7 cellular contexts compared by ENCODE assay signal in the genomic region with DNA sequence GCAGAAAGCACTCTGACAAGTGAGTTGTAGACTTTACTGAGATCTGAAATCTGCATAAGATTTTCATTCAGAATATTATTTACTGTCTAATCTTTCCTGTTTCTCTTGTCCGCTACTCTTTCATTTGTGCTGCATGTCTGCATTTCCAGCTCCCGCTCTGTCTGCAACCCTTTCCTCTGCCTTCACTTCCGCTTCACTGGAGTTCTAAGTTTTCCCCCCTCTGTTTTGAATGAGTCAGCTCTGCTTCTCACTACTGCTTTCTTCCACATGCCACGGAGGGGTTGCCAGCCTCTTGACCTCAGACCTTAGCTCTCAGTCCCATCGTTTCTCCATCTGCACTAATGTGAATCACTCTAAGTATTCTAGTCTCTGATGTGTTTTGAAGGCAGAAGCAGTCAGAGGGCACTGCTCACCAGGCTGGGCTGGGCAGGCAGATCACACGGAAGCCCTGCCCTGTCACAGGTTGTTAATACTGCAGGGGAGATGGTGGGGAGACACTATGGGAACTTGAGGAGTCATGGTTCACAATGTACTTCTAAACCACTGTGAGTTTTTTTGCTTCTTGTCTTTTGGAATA. TPM values are rescaled to one million over a fixed set of nuclear protein-coding genes. Genes with fewer than 3 reads are reported as not detected.
"Had no signal": no experiment of that assay in that cellular context is flagged by ENCODE, and none has a peak within 500 bp of the region (broad histone marks: within the 10 kb centered on the region; RNA-seq: fewer than 3 reads in every experiment).

No MANE protein-coding gene starts in this region.

RNA-seq across cellular contexts. Expression of a gene that starts 24.3 kb away (rescaled TPM):
- total RNA-seq: epithelial cell of proximal tubule, fibroblast of villous mesenchyme, gastrocnemius medialis, left ventricle myocardium superior had no signal
- polyA plus RNA-seq: keratinocyte had no signal

RNA-seq across cellular contexts. Expression of a gene that starts 27.6 kb away (rescaled TPM):
- total RNA-seq: epithelial cell of proximal tubule, glomerular endothelial cell, lower lobe of right lung had no signal
- polyA plus RNA-seq: keratinocyte had no signal
